In the genomic region with DNA sequence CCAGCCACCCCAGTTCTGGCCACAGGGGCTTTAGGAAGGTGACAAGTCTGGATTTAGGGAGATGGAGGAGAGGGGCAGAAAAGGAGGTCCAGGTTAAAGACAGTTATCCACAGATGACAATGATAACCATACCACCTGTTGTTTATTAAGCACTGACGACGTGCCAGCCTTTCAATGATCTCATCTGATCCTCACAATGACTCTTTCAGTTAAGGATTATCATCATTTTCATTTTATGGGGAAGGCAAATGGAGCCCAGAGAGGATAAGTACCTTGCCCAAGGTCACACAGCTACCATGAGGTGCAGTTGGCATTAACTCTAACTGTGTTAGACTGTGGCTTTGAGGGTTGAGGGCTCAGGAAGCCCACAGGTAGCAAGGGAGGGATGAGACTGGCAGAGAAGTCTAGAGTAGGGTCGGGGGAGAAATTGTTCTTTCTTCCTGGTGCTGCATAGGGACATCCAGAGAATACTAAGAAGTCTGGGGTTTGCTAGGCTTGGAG, we compare ENCODE assay signal across 8 cellular contexts. TPM values are rescaled to one million over a fixed set of nuclear protein-coding genes. Genes with fewer than 3 reads are reported as not detected.
DNase-seq lines count a peak whose midpoint lies in the region; ATAC-seq and TF ChIP-seq lines count a peak whose summit lies in the region.

No MANE protein-coding gene starts in this region.

- DNase-seq in CD4-positive, CD25-positive, alpha-beta regulatory T cell: no peak
- DNase-seq in C1 segment of cervical spinal cord (lab: John Stamatoyannopoulos, UW) (no peak), sciatic nerve (ENCODE audit: low spot score) (no peak)

- no peaks in the 10 kb centered on the region for H3K27me3 ChIP-seq in CD4-positive, CD25-positive, alpha-beta regulatory T cell (ENCODE audit: control insufficient read depth, insufficient read depth, low read length)
- H3K27me3 ChIP-seq in Loucy (ENCODE audit: insufficient read depth, low read length, poor library complexity, severe bottlenecking): no peaks in the 10 kb centered on the region

- H3K36me3 Mint-ChIP-seq in CD4-positive, CD25-positive, alpha-beta regulatory T cell: no peaks in the 10 kb centered on the region
- H3K36me3 Mint-ChIP-seq in nephron (ENCODE audit: low read depth): no peaks in the 10 kb centered on the region

- no peaks in the 10 kb centered on the region for H3K36me3 ChIP-seq in CD4-positive, CD25-positive, alpha-beta regulatory T cell (ENCODE audit: control insufficient read depth, insufficient read depth, low read length)
- H3K36me3 ChIP-seq in Loucy (ENCODE audit: insufficient read depth, low read length): no peaks in the 10 kb centered on the region

- H3K9me3 Mint-ChIP-seq in CD4-positive, CD25-positive, alpha-beta regulatory T cell: no peaks in the 10 kb centered on the region
- no peaks in the 10 kb centered on the region for H3K9me3 Mint-ChIP-seq in nephron

- no peaks in the 10 kb centered on the region for H3K9me2 ChIP-seq in Loucy (replicated peaks; ENCODE audit: low read depth, low read length)

- peak overlapping the region; percentile 61 for H3K27ac ChIP-seq in CD4-positive, CD25-positive, alpha-beta regulatory T cell (ENCODE audit: insufficient read depth, low read length, poor library complexity, severe bottlenecking)
- H3K27ac ChIP-seq in cingulate gyrus (ENCODE audit: low read depth, low read length): peak overlapping the region; percentile 52

- no peak for ATAC-seq in CD4-positive, CD25-positive, alpha-beta regulatory T cell (ENCODE audit: low read depth in 2 of 2)
- no peak for ATAC-seq in GM21360 (IDR thresholded peaks at IDR 0.05; ENCODE audit: unreplicated experiment)
- ATAC-seq in sciatic nerve: no peak
- ATAC-seq in GM21367 (IDR thresholded peaks at IDR 0.05; ENCODE audit: unreplicated experiment): no peak

- peaks cover 12% of the 10 kb centered on the region; the same call in 1 of the 2 replicates for H3F3A ChIP-seq in Loucy (ENCODE audit: low read depth)

- peak overlapping the region; percentile 62 for H3K4me2 ChIP-seq in Loucy (ENCODE audit: low read depth, low read length, poor library complexity, severe bottlenecking)

- no peak overlapping the region for H2AFZ ChIP-seq in Loucy (ENCODE audit: low read length)

- H3K4me1 Mint-ChIP-seq in CD4-positive, CD25-positive, alpha-beta regulatory T cell: peaks cover 10 to 20% (median 16%) of the 10 kb centered on the region in 4 donors
- no peaks in the 10 kb centered on the region for H3K4me1 Mint-ChIP-seq in nephron

- peak overlapping the region; percentile 85 to 92 (median 85) for H3K27ac Mint-ChIP-seq in CD4-positive, CD25-positive, alpha-beta regulatory T cell
- peak overlapping the region; percentile 32 to 78 (median 57) for H3K27ac Mint-ChIP-seq in nephron

- H4K20me1 ChIP-seq in Loucy (ENCODE audit: insufficient read depth, low read length, poor library complexity, severe bottlenecking): no peaks in the 10 kb centered on the region

- H3K27me3 Mint-ChIP-seq in CD4-positive, CD25-positive, alpha-beta regulatory T cell: no peaks in the 10 kb centered on the region
- H3K27me3 Mint-ChIP-seq in nephron (ENCODE audit: low read depth): peaks cover 4% of the 10 kb centered on the region

- H3K9me3 ChIP-seq in CD4-positive, CD25-positive, alpha-beta regulatory T cell (ENCODE audit: control insufficient read depth in 2 of 2, low read length in 2 of 2): no peaks in the 10 kb centered on the region
- no peaks in the 10 kb centered on the region for H3K9me3 ChIP-seq in Loucy (ENCODE audit: insufficient read depth, low read depth, low read length)

- H3K4me1 ChIP-seq in CD4-positive, CD25-positive, alpha-beta regulatory T cell (ENCODE audit: control insufficient read depth, insufficient read depth, low read length, poor library complexity, severe bottlenecking): peaks cover 13% of the 10 kb centered on the region
- H3K4me1 ChIP-seq in Loucy (ENCODE audit: insufficient read depth, low read length, poor library complexity, severe bottlenecking): peaks cover 48% of the 10 kb centered on the region

- H3K4me3 ChIP-seq in CD4-positive, CD25-positive, alpha-beta regulatory T cell (ENCODE audit: low read depth, low read length): no peak overlapping the region
- peak overlapping the region; percentile 31 for H3K4me3 ChIP-seq in Loucy (ENCODE audit: low read length, poor library complexity, severe bottlenecking)

- peak overlapping the region; percentile 69 for H3K9ac ChIP-seq in Loucy (ENCODE audit: low read depth, low read length, poor library complexity, severe bottlenecking)

- peak overlapping the region in 1 of 4 donors; percentile 36 for H3K4me3 Mint-ChIP-seq in CD4-positive, CD25-positive, alpha-beta regulatory T cell
- no peak overlapping the region for H3K4me3 Mint-ChIP-seq in nephron

- TF ChIP-seq CTCF in Loucy (conservative IDR thresholded peaks at IDR 0.05; ENCODE audit: low read length) (no peak), nephron (IDR thresholded peaks at IDR 0.05; ENCODE audit: unreplicated experiment in 3 of 3) (no peak)

- no peaks in the 10 kb centered on the region for H3K79me2 ChIP-seq in Loucy (ENCODE audit: insufficient read depth, low read length)

- intact Hi-C loops in sciatic nerve (cut with DNase I): no loop called here

RNA-seq across cellular contexts. Expression of a gene that starts 21.5 kb away (rescaled TPM):
- total RNA-seq in CD4-positive, CD25-positive, alpha-beta regulatory T cell: 162 TPM
- 10 to 100 TPM; 19.2 to 31.7 (median 22.7) TPM for polyA plus RNA-seq in CD4-positive, CD25-positive, alpha-beta regulatory T cell
- 55.0 TPM for total RNA-seq in sciatic nerve
